ENCODE assay signal across 7 cellular contexts in genomic region chr1:95073446-95073845, GRCh38. TPM values are rescaled to one million over a fixed set of nuclear protein-coding genes. Genes with fewer than 3 reads are reported as not detected.
DNase-seq lines count a peak whose midpoint lies in the region; ATAC-seq and TF ChIP-seq lines count a peak whose summit lies in the region.

No MANE protein-coding gene starts in this region.

- peak overlapping the region; percentile 97 for H3K4me3 Mint-ChIP-seq in WTC11
- peak overlapping the region; percentile 92 for H3K4me3 Mint-ChIP-seq in stimulated activated effector memory CD8-positive, alpha-beta T cell treated with anti-CD3 and anti-CD28 coated beads, Interleukin-12 subunit alpha, Interleukin-12 subunit beta, amount 100 ng/mL, for 72 hours

- POLR2A ChIA-PET in WTC11 (lab: Charles Lee): no interaction called here

- H3K36me3 Mint-ChIP-seq in WTC11: no peaks in the 10 kb centered on the region
- peaks cover 14% of the 10 kb centered on the region for H3K36me3 Mint-ChIP-seq in stimulated activated effector memory CD8-positive, alpha-beta T cell treated with anti-CD3 and anti-CD28 coated beads, Interleukin-12 subunit alpha, Interleukin-12 subunit beta, amount 100 ng/mL, for 72 hours

- peaks cover 9% of the 10 kb centered on the region for H3K4me1 Mint-ChIP-seq in WTC11
- peaks cover 21% of the 10 kb centered on the region for H3K4me1 Mint-ChIP-seq in stimulated activated effector memory CD8-positive, alpha-beta T cell treated with anti-CD3 and anti-CD28 coated beads, Interleukin-12 subunit alpha, Interleukin-12 subunit beta, amount 100 ng/mL, for 72 hours

- no peak overlapping the region for H3K27ac Mint-ChIP-seq in WTC11
- H3K27ac Mint-ChIP-seq in stimulated activated effector memory CD8-positive, alpha-beta T cell treated with anti-CD3 and anti-CD28 coated beads, Interleukin-12 subunit alpha, Interleukin-12 subunit beta, amount 100 ng/mL, for 72 hours: peak overlapping the region; percentile 91

- intact Hi-C loops in left ventricle myocardium superior (cut with micrococcal nuclease): loop anchor here (2.0 kb wide), 1 partner anchor 39 kb away; no protein-coding TSS in a partner anchor

- CTCF ChIA-PET in WTC11 (lab: Charles Lee): interaction anchor here (0.8 to 3.8 kb wide), 9 partner anchors 11 to 219 kb away, joined by 3 to 44 read pairs (median 7); partner anchors contain the start of genes RWDD3 and TLCD4

- TF ChIP-seq CTCF in HFF-Myc (IDR thresholded peaks at IDR 0.05; ENCODE audit: low read depth, low read length, missing control alignments) (no peak), WTC11 (IDR thresholded peaks at IDR 0.05) (no peak)

- H3K9me3 Mint-ChIP-seq in WTC11: no peaks in the 10 kb centered on the region
- no peaks in the 10 kb centered on the region for H3K9me3 Mint-ChIP-seq in stimulated activated effector memory CD8-positive, alpha-beta T cell treated with anti-CD3 and anti-CD28 coated beads, Interleukin-12 subunit alpha, Interleukin-12 subunit beta, amount 100 ng/mL, for 72 hours

- H3K27me3 Mint-ChIP-seq in WTC11 (ENCODE audit: low read depth): peaks cover 2% of the 10 kb centered on the region; the same call in 1 of the 2 replicates

- no peak for DNase-seq in HFF-Myc (ENCODE audit: extremely low read depth, low read depth)
- DNase-seq in WTC11 (ENCODE audit: low spot score): no peak
- DNase-seq in left ventricle myocardium superior: no peak
- DNase-seq in stimulated activated effector memory CD8-positive, alpha-beta T cell treated with anti-CD3 and anti-CD28 coated beads, Interleukin-12 subunit alpha, Interleukin-12 subunit beta, amount 100 ng/mL, for 72 hours (ENCODE audit: low spot score in 2 of 2): no peak
- DNase-seq in NCI-H1436 (lab: John Stamatoyannopoulos, UW): no peak
- DNase-seq in stimulated activated CD4-positive, alpha-beta T cell treated with anti-CD3 and anti-CD28 coated beads, Interleukin-4, amount 100 ng/mL, for 4 hours: no peak

- ATAC-seq in WTC11 (no peak), left ventricle myocardium superior (peak; percentile 8), GM19351 (IDR thresholded peaks at IDR 0.05; ENCODE audit: unreplicated experiment) (no peak)
- ATAC-seq in stimulated activated effector memory CD8-positive, alpha-beta T cell treated with anti-CD3 and anti-CD28 coated beads, Interleukin-12 subunit alpha, Interleukin-12 subunit beta, amount 100 ng/mL, for 72 hours: no peak

- peak overlapping the region; percentile 70 for H3K4me3 ChIP-seq in HFF-Myc (replicated peaks; ENCODE audit: low read depth, low read length)

TF ChIP-seq in WTC11, 78 proteins besides CTCF, POLR2A, EP300 and RAD21:
- no peak for TF ChIP-seq ZNF263 (CRISPR knock-in tag; IDR thresholded peaks at IDR 0.05; ENCODE audit: low read depth)

RNA-seq across cellular contexts. Expression of gene ALG14, which starts 0.7 kb away (rescaled TPM):
- total RNA-seq in WTC11 (2021) (0.94 to 2.3 TPM (median 1.4 TPM) in 3 replicates), left ventricle myocardium superior (1.3 TPM)

RNA-seq across cellular contexts. Expression of gene TLCD4, which starts 43.7 kb away (rescaled TPM):
- total RNA-seq in WTC11 (2021): 2.0 to 4.7 TPM (median 3.5 TPM) in 3 replicates
- total RNA-seq in left ventricle myocardium superior: 59.6 TPM

Comparison
In these comparisons a context has a peak if more than half of its experiments do, and no peak if none do; other contexts are left out.
1. RNA of gene TLCD4, which starts 43.7 kb away (total RNA-seq): 59.6 TPM in left ventricle myocardium superior (single experiment); 2.0 to 4.7 TPM in WTC11; every median in the first group is over 10 times any median in the second.